8 cellular contexts compared by ENCODE assay signal in the genomic region with DNA sequence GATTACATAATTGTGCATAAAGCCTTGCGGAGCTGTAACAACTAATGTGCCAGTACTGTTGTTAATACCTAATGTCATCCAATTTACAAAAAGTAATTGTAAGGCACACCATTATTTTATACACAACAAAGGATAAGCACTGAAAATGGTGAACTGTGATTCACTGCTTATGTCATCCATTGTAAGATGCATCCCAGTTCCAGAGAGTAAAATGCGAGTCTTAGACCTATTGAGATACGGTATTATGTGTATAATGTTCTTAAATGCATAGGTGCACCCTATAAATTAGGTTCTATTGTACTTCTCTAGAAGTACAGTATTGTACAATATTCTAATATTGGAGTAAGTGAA. TPM values are rescaled to one million over a fixed set of nuclear protein-coding genes. Genes with fewer than 3 reads are reported as not detected.
A peak's percentile ranks its signal among the peaks of the same experiment; 100 is the strongest.
DNase-seq lines count a peak whose midpoint lies in the region; ATAC-seq and TF ChIP-seq lines count a peak whose summit lies in the region.

No MANE protein-coding gene starts in this region.

- peak overlapping the region; percentile 96 for H3K27ac Mint-ChIP-seq in activated CD8-positive, alpha-beta T cell treated with anti-CD3 and anti-CD28 coated beads for 36 hours

- CTCF ChIA-PET in A673 (lab: Charles Lee) = interaction anchor here (1.6 kb wide), 1 partner anchor 72 kb away, joined by 6 read pairs; no protein-coding TSS in a partner anchor
- CTCF ChIA-PET in activated CD8-positive, alpha-beta T cell treated with anti-CD3 and anti-CD28 coated beads for 36 hours (lab: Charles Lee) = interaction anchor here (0.9 to 10.2 kb wide), 12 partner anchors 10 to 627 kb away, joined by 3 to 125 read pairs (median 4); a partner anchor contains a TSS

- H3K79me2 ChIP-seq in hepatocyte = peaks cover 6% of the 10 kb centered on the region

- H3K9me3 Mint-ChIP-seq in activated CD8-positive, alpha-beta T cell treated with anti-CD3 and anti-CD28 coated beads for 36 hours = no peaks in the 10 kb centered on the region

- H3K9me2 ChIP-seq in hepatocyte (replicated peaks; ENCODE audit: insufficient read depth) = no peaks in the 10 kb centered on the region

- 2% methylated on average over 3 of the region's 3 CpGs for WGBS in hepatocyte (ENCODE audit: low lambda C conversion rate, missing lambda C conversion rate)
- 0 to 6% (median 5%) methylated on average over 3 of the region's 3 CpGs for WGBS in spleen, 5 donors

- TF ChIP-seq POLR2A in spleen (IDR thresholded peaks at IDR 0.05) = no peak

- TSS peak; percentile 70 for BruUV-seq in A673 (replicated peaks; lab: Mats Ljungman, UMichigan)

- H3K36me3 Mint-ChIP-seq in activated CD8-positive, alpha-beta T cell treated with anti-CD3 and anti-CD28 coated beads for 36 hours (ENCODE audit: low read depth) = peaks cover 24% of the 10 kb centered on the region

- H3K27ac ChIP-seq in A673 (ENCODE audit: low read depth, low read length, poor library complexity, severe bottlenecking) (peak overlapping the region; percentile 91), hepatocyte (peak overlapping the region; percentile 73), spleen (peak overlapping the region; percentile 64 to 96 (median 90))

- no peaks in the 10 kb centered on the region for H3K9me3 ChIP-seq in A673 (ENCODE audit: low read depth, low read length, poor library complexity, severe bottlenecking)
- no peaks in the 10 kb centered on the region for H3K9me3 ChIP-seq in hepatocyte (ENCODE audit: low read depth)
- H3K9me3 ChIP-seq in spleen = no peaks in the 10 kb centered on the region

- POLR2A ChIA-PET in A673 (lab: Charles Lee; ENCODE audit: low non-redundant PET) = no interaction called here
- POLR2A ChIA-PET in activated CD8-positive, alpha-beta T cell treated with anti-CD3 and anti-CD28 coated beads for 36 hours (lab: Charles Lee) = interaction anchor here (0.6 to 2.7 kb wide), 24 partner anchors 8 to 340 kb away, joined by 3 to 40 read pairs (median 5); a partner anchor contains a TSS

- H3K27me3 ChIP-seq in A673 (replicated peaks; ENCODE audit: insufficient read depth, low read depth, low read length, poor library complexity) (no peaks in the 10 kb centered on the region), hepatocyte (no peaks in the 10 kb centered on the region), spleen (replicated peaks in 1 of 7) (no peaks in the 10 kb centered on the region)

- H3K4me3 ChIP-seq in A673 (ENCODE audit: low read depth, low read length, poor library complexity, severe bottlenecking) = peak overlapping the region; percentile 73
- H3K4me3 ChIP-seq in HFF-Myc (replicated peaks; ENCODE audit: low read depth, low read length) = peak overlapping the region; percentile 88
- H3K4me3 ChIP-seq in hepatocyte = peak overlapping the region; percentile 28
- peak overlapping the region; percentile 56 to 90 (median 63) for H3K4me3 ChIP-seq in spleen

- H2AFZ ChIP-seq in hepatocyte = peak overlapping the region; percentile 48

- TF ChIP-seq CTCF in A673 (conservative IDR thresholded peaks at IDR 0.05; ENCODE audit: low read depth, low read length) (no peak), HFF-Myc (IDR thresholded peaks at IDR 0.05; ENCODE audit: low read depth, low read length, missing control alignments) (no peak), hepatocyte (IDR thresholded peaks at IDR 0.05; ENCODE audit: poor library complexity) (no peak), spleen (IDR thresholded peaks at IDR 0.05 in 8 of 11, conservative IDR thresholded peaks at IDR 0.05 in 3 of 11) (no peak)
- peak; percentile 36 for TF ChIP-seq CTCF in activated CD8-positive, alpha-beta T cell treated with anti-CD3 and anti-CD28 coated beads for 36 hours (IDR thresholded peaks at IDR 0.05)

- H3K36me3 ChIP-seq in A673 (ENCODE audit: insufficient read depth, low read length, poor library complexity, severe bottlenecking) (peaks cover 37% of the 10 kb centered on the region), hepatocyte (replicated peaks; ENCODE audit: insufficient read depth, low read depth) (no peaks in the 10 kb centered on the region), spleen (peaks cover 0 to 39% (median 21%) of the 10 kb centered on the region in 6 donors)

- peak overlapping the region; percentile 89 for H3K4me3 Mint-ChIP-seq in activated CD8-positive, alpha-beta T cell treated with anti-CD3 and anti-CD28 coated beads for 36 hours

- H3K4me1 Mint-ChIP-seq in activated CD8-positive, alpha-beta T cell treated with anti-CD3 and anti-CD28 coated beads for 36 hours (ENCODE audit: low read depth) = peaks cover 11% of the 10 kb centered on the region

- peak overlapping the region; percentile 73 for H3K4me2 ChIP-seq in hepatocyte

- intact Hi-C loops in A673 (cut with micrococcal nuclease; ENCODE audit: unreplicated experiment) (loop anchor here (1.0 to 2.0 kb wide), 4 partner anchors 111 to 339 kb away; a partner anchor contains a TSS), spleen (cut with DNase I; ENCODE audit: low total_unique reads) (loop anchor here (10.0 kb wide), 1 partner anchor 61 kb away; no protein-coding TSS in a partner anchor)
- intact Hi-C loops in activated CD8-positive, alpha-beta T cell treated with anti-CD3 and anti-CD28 coated beads for 36 hours (cut with micrococcal nuclease) = loop anchor here (1.0 to 5.0 kb wide), 3 partner anchors 118 to 338 kb away; a partner anchor contains a TSS

- DNase-seq in A673 (ENCODE audit: low spot score) (no peak), HFF-Myc (ENCODE audit: extremely low read depth, low read depth) (no peak), hepatocyte (ENCODE audit: low spot score) (peak; percentile 6), spleen (no peak), NCI-H2196 treated with DMSO at 0.1 percent for 48 hours (lab: John Stamatoyannopoulos, UW; ENCODE audit: unreplicated experiment) (no peak), HPDE6-E6E7 (ENCODE audit: extremely low spot score) (no peak)
- no peak for DNase-seq in activated CD8-positive, alpha-beta T cell treated with anti-CD3 and anti-CD28 coated beads for 36 hours

- H4K20me1 ChIP-seq in hepatocyte (ENCODE audit: insufficient read depth, poor library complexity, severe bottlenecking) = no peaks in the 10 kb centered on the region

- H3K27me3 Mint-ChIP-seq in activated CD8-positive, alpha-beta T cell treated with anti-CD3 and anti-CD28 coated beads for 36 hours = no peaks in the 10 kb centered on the region

- ATAC-seq in activated CD8-positive, alpha-beta T cell treated with anti-CD3 and anti-CD28 coated beads for 36 hours = no peak
- no peak for ATAC-seq in GM21723 (IDR thresholded peaks at IDR 0.05; ENCODE audit: unreplicated experiment)

- H3K4me1 ChIP-seq in A673 (ENCODE audit: insufficient read depth, low read length, poor library complexity, severe bottlenecking) (peaks cover 4% of the 10 kb centered on the region), hepatocyte (ENCODE audit: insufficient read depth) (no peaks in the 10 kb centered on the region), spleen (peaks cover 0 to 29% (median 23%) of the 10 kb centered on the region in 6 donors)

RNA-seq across cellular contexts. Expression of a gene that starts 0.4 kb away (rescaled TPM):
- total RNA-seq in A673 (2021) = 67.8 and 67.9 TPM in 2 replicates
- 10 to 100 TPM; 45.7 to 46.5 TPM for total RNA-seq in activated CD8-positive, alpha-beta T cell treated with anti-CD3 and anti-CD28 coated beads for 36 hours
- total RNA-seq in hepatocyte = 9.8 and 13.9 TPM in 2 replicates
- polyA plus RNA-seq in hepatocyte = 23.4 and 28.5 TPM in 2 replicates
- 10 to 100 TPM; 10.9 to 25.0 (median 17.2) TPM for total RNA-seq in spleen
- 10 to 100 TPM in 2 of 3 donors, 1 to 10 TPM in 1; 9.1 to 12.0 (median 11.3) TPM for polyA plus RNA-seq in spleen

RNA-seq across cellular contexts. Expression of a gene that starts 10.8 kb away (rescaled TPM):
- total RNA-seq in A673 (2021) (117 and 121 TPM in 2 replicates), hepatocyte (84.8 and 88.5 TPM in 2 replicates), spleen (10 to 100 TPM; 21.1 to 32.8 (median 27.9) TPM)
- 10 to 100 TPM; 79.0 to 82.7 TPM for total RNA-seq in activated CD8-positive, alpha-beta T cell treated with anti-CD3 and anti-CD28 coated beads for 36 hours
- polyA plus RNA-seq in hepatocyte (21.0 and 21.3 TPM in 2 replicates), spleen (10 to 100 TPM; 30.4 to 49.1 (median 43.6) TPM)

RNA-seq across cellular contexts. Expression of a gene that starts 38.1 kb away (rescaled TPM):
- total RNA-seq in A673 (2021) (31.8 and 31.9 TPM in 2 replicates), hepatocyte (10.8 and 11.2 TPM in 2 replicates), spleen (10 to 100 TPM; 12.5 to 21.9 (median 18.8) TPM)
- 10 to 100 TPM; 20.6 to 20.8 TPM for total RNA-seq in activated CD8-positive, alpha-beta T cell treated with anti-CD3 and anti-CD28 coated beads for 36 hours
- polyA plus RNA-seq in hepatocyte (13.0 and 17.4 TPM in 2 replicates), spleen (1 to 10 TPM; 5.9 to 7.2 (median 6.7) TPM)

Comparison
In these comparisons a context has a peak if more than half of its experiments do, and no peak if none do; other contexts are left out.
1. H3K4me3 ChIP-seq: peak in every context shown above with its lines; median percentile 88 in HFF-Myc; 73 in A673; 63 in spleen; 28 in hepatocyte.